Comparison of ENCODE assay signal across 9 cellular contexts in the genomic region with DNA sequence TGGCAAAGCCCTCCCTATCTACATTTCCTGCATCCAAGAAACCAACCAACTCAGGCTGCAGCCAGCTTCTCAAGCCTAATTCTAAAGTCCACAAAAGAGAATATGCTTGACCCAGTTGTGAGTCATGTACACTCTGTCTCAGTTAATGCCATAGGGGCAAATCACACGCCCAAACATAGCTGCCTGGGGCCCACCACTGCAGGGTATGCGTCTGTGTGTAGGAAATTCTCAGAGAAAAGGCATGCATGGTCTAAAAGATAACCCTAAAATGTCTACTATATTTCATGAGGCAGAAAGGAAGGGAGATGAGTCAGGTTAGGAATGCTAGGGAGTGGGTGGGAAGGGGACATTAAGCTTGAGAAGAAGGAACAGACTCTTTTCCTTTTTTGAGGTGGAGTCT. TPM values are rescaled to one million over a fixed set of nuclear protein-coding genes. Genes with fewer than 3 reads are reported as not detected.
A peak's percentile ranks its signal among the peaks of the same experiment; 100 is the strongest.
DNase-seq lines count a peak whose midpoint lies in the region; ATAC-seq and TF ChIP-seq lines count a peak whose summit lies in the region.
"Had no signal": no experiment of that assay in that cellular context is flagged by ENCODE, and none has a peak within 500 bp of the region (broad histone marks: within the 10 kb centered on the region; RNA-seq: fewer than 3 reads in every experiment).

No MANE protein-coding gene starts in this region.

- H3K4me3 Mint-ChIP-seq in neural crest cell: no peak overlapping the region
- H3K4me3 Mint-ChIP-seq in WTC11: no peak overlapping the region
- H3K4me3 Mint-ChIP-seq: natural killer cell treated with Interleukin-12 subunit alpha and Interleukin-12 subunit beta and Interleukin-15 and Interleukin-18, amount 100 ng/mL, for 72 hours had no signal

- H3K27me3 Mint-ChIP-seq in neural crest cell (ENCODE audit: low read depth) (no peaks in the 10 kb centered on the region), WTC11 (ENCODE audit: low read depth) (peaks cover 15% of the 10 kb centered on the region)

- DNase-seq in CD1c-positive myeloid dendritic cell (ENCODE audit: extremely low spot score) (peak; percentile 26), NCI-H226 (peak; percentile 97), dedifferentiated amniotic fluid mesenchymal stem cell (ENCODE audit: extremely low spot score) (peak; percentile 71), neural crest cell (ENCODE audit: low read depth, low spot score) (no peak), WTC11 (ENCODE audit: low spot score) (no peak), posterior vena cava (ENCODE audit: low spot score) (no peak)

- peaks cover 4% of the 10 kb centered on the region for H3K36me3 Mint-ChIP-seq in neural crest cell (ENCODE audit: low read depth)
- peaks cover 31% of the 10 kb centered on the region for H3K36me3 Mint-ChIP-seq in WTC11
- H3K36me3 Mint-ChIP-seq: natural killer cell treated with Interleukin-12 subunit alpha and Interleukin-12 subunit beta and Interleukin-15 and Interleukin-18, amount 100 ng/mL, for 72 hours had no signal

- intact Hi-C loops in posterior vena cava (cut with DNase I): no loop called here

- no peak for ATAC-seq in WTC11
- ATAC-seq in GM19395 (IDR thresholded peaks at IDR 0.05; ENCODE audit: unreplicated experiment): no peak
- no peak for ATAC-seq in HG02870 (IDR thresholded peaks at IDR 0.05; ENCODE audit: unreplicated experiment)
- ATAC-seq: natural killer cell treated with Interleukin-12 subunit alpha and Interleukin-12 subunit beta and Interleukin-15 and Interleukin-18, amount 100 ng/mL, for 72 hours had no signal

- CTCF ChIA-PET in WTC11 (lab: Charles Lee): no interaction called here

- TF ChIP-seq CTCF in neural crest cell (conservative IDR thresholded peaks at IDR 0.05): no peak
- TF ChIP-seq CTCF in WTC11 (IDR thresholded peaks at IDR 0.05): no peak

- H3K27ac Mint-ChIP-seq in neural crest cell (ENCODE audit: unreplicated experiment) (peak overlapping the region; percentile 80), WTC11 (no peak overlapping the region)
- H3K27ac Mint-ChIP-seq: natural killer cell treated with Interleukin-12 subunit alpha and Interleukin-12 subunit beta and Interleukin-15 and Interleukin-18, amount 100 ng/mL, for 72 hours had no signal

- H3K9me3 Mint-ChIP-seq in neural crest cell: peaks cover 9% of the 10 kb centered on the region
- H3K9me3 Mint-ChIP-seq in WTC11: peaks cover 35% of the 10 kb centered on the region
- H3K9me3 Mint-ChIP-seq: natural killer cell treated with Interleukin-12 subunit alpha and Interleukin-12 subunit beta and Interleukin-15 and Interleukin-18, amount 100 ng/mL, for 72 hours had no signal

- POLR2A ChIA-PET in WTC11 (lab: Charles Lee): no interaction called here

- H3K4me1 Mint-ChIP-seq in neural crest cell (no peaks in the 10 kb centered on the region), WTC11 (no peaks in the 10 kb centered on the region)

TF ChIP-seq in WTC11, 78 proteins besides CTCF, POLR2A, EP300 and RAD21:
- no peak for TF ChIP-seq SMAD4 (CRISPR knock-in tag; IDR thresholded peaks at IDR 0.05)
- TF ChIP-seq ZNF425 (CRISPR knock-in tag; conservative IDR thresholded peaks at IDR 0.05): no peak
- TF ChIP-seq, protein P1, sequence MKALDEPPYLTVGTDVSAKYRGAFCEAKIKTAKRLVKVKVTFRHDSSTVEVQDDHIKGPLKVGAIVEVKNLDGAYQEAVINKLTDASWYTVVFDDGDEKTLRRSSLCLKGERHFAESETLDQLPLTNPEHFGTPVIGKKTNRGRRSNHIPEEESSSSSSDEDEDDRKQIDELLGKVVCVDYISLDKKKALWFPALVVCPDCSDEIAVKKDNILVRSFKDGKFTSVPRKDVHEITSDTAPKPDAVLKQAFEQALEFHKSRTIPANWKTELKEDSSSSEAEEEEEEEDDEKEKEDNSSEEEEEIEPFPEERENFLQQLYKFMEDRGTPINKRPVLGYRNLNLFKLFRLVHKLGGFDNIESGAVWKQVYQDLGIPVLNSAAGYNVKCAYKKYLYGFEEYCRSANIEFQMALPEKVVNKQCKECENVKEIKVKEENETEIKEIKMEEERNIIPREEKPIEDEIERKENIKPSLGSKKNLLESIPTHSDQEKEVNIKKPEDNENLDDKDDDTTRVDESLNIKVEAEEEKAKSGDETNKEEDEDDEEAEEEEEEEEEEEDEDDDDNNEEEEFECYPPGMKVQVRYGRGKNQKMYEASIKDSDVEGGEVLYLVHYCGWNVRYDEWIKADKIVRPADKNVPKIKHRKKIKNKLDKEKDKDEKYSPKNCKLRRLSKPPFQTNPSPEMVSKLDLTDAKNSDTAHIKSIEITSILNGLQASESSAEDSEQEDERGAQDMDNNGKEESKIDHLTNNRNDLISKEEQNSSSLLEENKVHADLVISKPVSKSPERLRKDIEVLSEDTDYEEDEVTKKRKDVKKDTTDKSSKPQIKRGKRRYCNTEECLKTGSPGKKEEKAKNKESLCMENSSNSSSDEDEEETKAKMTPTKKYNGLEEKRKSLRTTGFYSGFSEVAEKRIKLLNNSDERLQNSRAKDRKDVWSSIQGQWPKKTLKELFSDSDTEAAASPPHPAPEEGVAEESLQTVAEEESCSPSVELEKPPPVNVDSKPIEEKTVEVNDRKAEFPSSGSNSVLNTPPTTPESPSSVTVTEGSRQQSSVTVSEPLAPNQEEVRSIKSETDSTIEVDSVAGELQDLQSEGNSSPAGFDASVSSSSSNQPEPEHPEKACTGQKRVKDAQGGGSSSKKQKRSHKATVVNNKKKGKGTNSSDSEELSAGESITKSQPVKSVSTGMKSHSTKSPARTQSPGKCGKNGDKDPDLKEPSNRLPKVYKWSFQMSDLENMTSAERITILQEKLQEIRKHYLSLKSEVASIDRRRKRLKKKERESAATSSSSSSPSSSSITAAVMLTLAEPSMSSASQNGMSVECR (CRISPR knock-in tag; IDR thresholded peaks at IDR 0.05; ENCODE audit: borderline replicate concordance): no peak
- TF ChIP-seq ZSCAN18 (CRISPR knock-in tag; IDR thresholded peaks at IDR 0.05): no peak
- TF ChIP-seq ZBTB21 (CRISPR knock-in tag; IDR thresholded peaks at IDR 0.05; ENCODE audit: borderline replicate concordance): no peak
- TF ChIP-seq IRF2 (CRISPR knock-in tag; IDR thresholded peaks at IDR 0.05; ENCODE audit: borderline replicate concordance, low read depth): no peak
- no peak for TF ChIP-seq CREM (CRISPR knock-in tag; IDR thresholded peaks at IDR 0.05)
- TF ChIP-seq ZNF423 (CRISPR knock-in tag; IDR thresholded peaks at IDR 0.05): no peak
- TF ChIP-seq SMAD3 (CRISPR knock-in tag; IDR thresholded peaks at IDR 0.05; ENCODE audit: borderline replicate concordance): no peak
- no peak for TF ChIP-seq MLX (CRISPR knock-in tag; IDR thresholded peaks at IDR 0.05)

RNA-seq across cellular contexts. Expression of gene SPTLC2, which starts 22.3 kb away (rescaled TPM):
- total RNA-seq in neural crest cell (27.3 and 30.2 TPM in 2 replicates), WTC11 (2021) (38.2 to 40.1 TPM (median 39.6 TPM) in 3 replicates), posterior vena cava (10 to 100 TPM; 27.3 to 29.9 TPM)

Comparison
In these comparisons a context has a peak if more than half of its experiments do, and no peak if none do; other contexts are left out.
1. DNase-seq: peak in CD1c-positive myeloid dendritic cell (single experiment), NCI-H226 (single experiment) and dedifferentiated amniotic fluid mesenchymal stem cell (single experiment); none in neural crest cell (single experiment), WTC11 (single experiment) and posterior vena cava (single experiment).